In genomic region chr1:32221581-32221979, GRCh38 we compare ENCODE assay signal across 1 cellular context.
TF ChIP-seq lines count a peak whose summit lies in the region.

No MANE protein-coding gene starts in this region.

TF ChIP-seq in K562, 482 proteins besides CTCF, POLR2A, EP300 and RAD21 (continued from another document):
- TF ChIP-seq HMGXB4 (CRISPR knock-in tag; IDR thresholded peaks at IDR 0.05) (no peak), STAT5A (IDR thresholded peaks at IDR 0.05; ENCODE audit: borderline replicate concordance, low read length) (no peak)
TF ChIP-seq in K562: peak in this region for 19.
